In the genomic region with DNA sequence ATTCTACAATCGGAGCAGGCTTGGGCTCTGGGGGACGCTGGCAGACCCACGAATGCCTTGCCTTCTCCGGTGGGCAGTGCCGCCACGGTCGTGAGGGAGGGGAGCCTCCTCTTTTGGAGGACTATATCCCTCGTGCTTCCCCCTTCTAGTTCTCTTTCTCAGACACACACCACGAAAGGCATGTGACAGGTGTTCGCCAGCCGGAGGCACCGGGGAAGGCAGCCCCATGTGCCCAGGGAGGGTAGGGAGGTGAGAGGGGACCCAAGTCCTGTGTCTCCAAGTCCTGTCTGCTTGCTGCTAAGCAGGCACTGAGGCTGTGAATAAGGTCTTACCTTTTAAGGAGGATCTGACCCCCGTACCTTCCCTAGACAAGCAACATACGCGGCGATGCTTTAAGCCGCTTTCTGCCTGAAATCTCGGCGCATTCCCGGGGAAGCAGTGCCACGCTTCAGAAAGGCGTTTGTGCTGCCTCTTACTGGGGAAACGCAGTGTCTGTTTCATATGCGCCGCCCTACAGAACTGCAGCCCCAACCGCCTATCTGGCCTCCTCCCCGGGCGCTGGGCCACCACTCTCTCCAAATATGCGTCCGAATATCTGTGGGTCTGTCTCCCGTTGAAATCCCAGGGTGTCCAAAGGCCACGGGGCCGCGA, we compare ENCODE assay signal across 9 cellular contexts. TPM values are rescaled to one million over a fixed set of nuclear protein-coding genes. Genes with fewer than 3 reads are reported as not detected.
DNase-seq lines count a peak whose midpoint lies in the region; ATAC-seq and TF ChIP-seq lines count a peak whose summit lies in the region.
"Had no signal": no experiment of that assay in that cellular context is flagged by ENCODE, and none has a peak within 500 bp of the region (broad histone marks: within the 10 kb centered on the region; RNA-seq: fewer than 3 reads in every experiment).

No MANE protein-coding gene starts in this region.

- H3K4me3 ChIP-seq in astrocyte of the spinal cord (ENCODE audit: low read depth, low read length) (peak overlapping the region; percentile 55), sigmoid colon (peak overlapping the region; percentile 44 to 59 (median 58))

- H3K27me3 ChIP-seq in sigmoid colon = peaks cover 0 to 55% (median 24%) of the 10 kb centered on the region in 3 donors

- peak overlapping the region in 1 of 4 donors; percentile 77 for H3K27ac ChIP-seq in sigmoid colon
- H3K27ac ChIP-seq: KMS-11 had no signal

- in situ Hi-C loops in astrocyte of the spinal cord (cut with HindIII; ENCODE audit: low sequenced_read_pairs) = no loop called here

- peak; percentile 47 for DNase-seq in EL
- DNase-seq in NCI-H2227 (lab: John Stamatoyannopoulos, UW; ENCODE audit: unreplicated experiment) = peak; percentile 64
- DNase-seq in astrocyte of the spinal cord (ENCODE audit: low read depth, low spot score) = peak; percentile 68
- DNase-seq in iPS-NIHi11 (ENCODE audit: low spot score) = peak; percentile 52
- DNase-seq in sigmoid colon = peak; percentile 80
- no peak for DNase-seq in GM19238 (ENCODE audit: insufficient read length, low spot score)

- no peak for TF ChIP-seq EP300 in sigmoid colon (IDR thresholded peaks at IDR 0.05)

- TF ChIP-seq CTCF in astrocyte of the spinal cord (IDR thresholded peaks at IDR 0.05; ENCODE audit: low read depth, low read length) (peak; percentile 31), sigmoid colon (IDR thresholded peaks at IDR 0.05) (peak in 1 of 4 experiments; percentile 10)

- no peaks in the 10 kb centered on the region for H3K9me3 ChIP-seq in sigmoid colon

- H3K36me3 ChIP-seq in sigmoid colon = no peaks in the 10 kb centered on the region

- 3% methylated on average over 34 of the region's 34 CpGs for WGBS in sigmoid colon, 2 donors

- no peak for TF ChIP-seq POLR2A in sigmoid colon (IDR thresholded peaks at IDR 0.05)

- H3K4me1 ChIP-seq in sigmoid colon = peaks cover 0 to 38% (median 24%) of the 10 kb centered on the region in 4 donors

- no peak for ATAC-seq in HG03520 (IDR thresholded peaks at IDR 0.05; ENCODE audit: unreplicated experiment)
- no peak for ATAC-seq in GM21423 (IDR thresholded peaks at IDR 0.05; ENCODE audit: unreplicated experiment)

- intact Hi-C loops in sigmoid colon (cut with DNase I) = loop anchor here (2.0 to 5.0 kb wide), 3 partner anchors 51 to 323 kb away; no protein-coding TSS in a partner anchor

RNA-seq across cellular contexts. Expression of gene PLXNA4, which starts 0.8 kb away (rescaled TPM):
- 10 to 100 TPM in 1 of 4 donors, 1 to 10 TPM in 3; 3.4 to 10.5 (median 4.2) TPM for total RNA-seq in sigmoid colon
- polyA plus RNA-seq in sigmoid colon = 1 to 10 TPM in 1 of 3 donors, under 1 TPM in 1, not detected in 1; under 0.01 to 1.2 TPM
